1 cellular context compared by ENCODE assay signal in the genomic region with DNA sequence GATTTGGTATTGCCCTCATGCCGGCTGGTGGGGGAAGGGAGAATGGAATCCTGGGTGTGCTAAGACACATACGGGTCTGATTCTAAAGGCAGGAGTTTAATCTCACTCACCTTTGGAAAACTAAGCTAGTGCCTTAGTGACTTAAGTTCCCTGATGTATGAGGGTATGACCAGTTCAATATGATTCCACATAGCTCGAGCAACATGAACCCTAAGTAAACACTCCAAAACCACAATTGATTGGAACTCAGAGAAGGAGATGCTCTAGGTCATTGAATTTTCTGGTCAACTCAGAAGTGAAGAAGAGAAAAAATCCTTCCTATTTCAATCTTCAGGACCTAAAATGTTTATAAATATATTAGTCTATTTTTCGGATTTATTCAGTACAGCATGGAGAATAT.
TF ChIP-seq lines count a peak whose summit lies in the region.

No MANE protein-coding gene starts in this region.

TF ChIP-seq in GM23338, 12 proteins besides CTCF, POLR2A, EP300 and RAD21 (continued from another document):
- TF ChIP-seq, protein P1, sequence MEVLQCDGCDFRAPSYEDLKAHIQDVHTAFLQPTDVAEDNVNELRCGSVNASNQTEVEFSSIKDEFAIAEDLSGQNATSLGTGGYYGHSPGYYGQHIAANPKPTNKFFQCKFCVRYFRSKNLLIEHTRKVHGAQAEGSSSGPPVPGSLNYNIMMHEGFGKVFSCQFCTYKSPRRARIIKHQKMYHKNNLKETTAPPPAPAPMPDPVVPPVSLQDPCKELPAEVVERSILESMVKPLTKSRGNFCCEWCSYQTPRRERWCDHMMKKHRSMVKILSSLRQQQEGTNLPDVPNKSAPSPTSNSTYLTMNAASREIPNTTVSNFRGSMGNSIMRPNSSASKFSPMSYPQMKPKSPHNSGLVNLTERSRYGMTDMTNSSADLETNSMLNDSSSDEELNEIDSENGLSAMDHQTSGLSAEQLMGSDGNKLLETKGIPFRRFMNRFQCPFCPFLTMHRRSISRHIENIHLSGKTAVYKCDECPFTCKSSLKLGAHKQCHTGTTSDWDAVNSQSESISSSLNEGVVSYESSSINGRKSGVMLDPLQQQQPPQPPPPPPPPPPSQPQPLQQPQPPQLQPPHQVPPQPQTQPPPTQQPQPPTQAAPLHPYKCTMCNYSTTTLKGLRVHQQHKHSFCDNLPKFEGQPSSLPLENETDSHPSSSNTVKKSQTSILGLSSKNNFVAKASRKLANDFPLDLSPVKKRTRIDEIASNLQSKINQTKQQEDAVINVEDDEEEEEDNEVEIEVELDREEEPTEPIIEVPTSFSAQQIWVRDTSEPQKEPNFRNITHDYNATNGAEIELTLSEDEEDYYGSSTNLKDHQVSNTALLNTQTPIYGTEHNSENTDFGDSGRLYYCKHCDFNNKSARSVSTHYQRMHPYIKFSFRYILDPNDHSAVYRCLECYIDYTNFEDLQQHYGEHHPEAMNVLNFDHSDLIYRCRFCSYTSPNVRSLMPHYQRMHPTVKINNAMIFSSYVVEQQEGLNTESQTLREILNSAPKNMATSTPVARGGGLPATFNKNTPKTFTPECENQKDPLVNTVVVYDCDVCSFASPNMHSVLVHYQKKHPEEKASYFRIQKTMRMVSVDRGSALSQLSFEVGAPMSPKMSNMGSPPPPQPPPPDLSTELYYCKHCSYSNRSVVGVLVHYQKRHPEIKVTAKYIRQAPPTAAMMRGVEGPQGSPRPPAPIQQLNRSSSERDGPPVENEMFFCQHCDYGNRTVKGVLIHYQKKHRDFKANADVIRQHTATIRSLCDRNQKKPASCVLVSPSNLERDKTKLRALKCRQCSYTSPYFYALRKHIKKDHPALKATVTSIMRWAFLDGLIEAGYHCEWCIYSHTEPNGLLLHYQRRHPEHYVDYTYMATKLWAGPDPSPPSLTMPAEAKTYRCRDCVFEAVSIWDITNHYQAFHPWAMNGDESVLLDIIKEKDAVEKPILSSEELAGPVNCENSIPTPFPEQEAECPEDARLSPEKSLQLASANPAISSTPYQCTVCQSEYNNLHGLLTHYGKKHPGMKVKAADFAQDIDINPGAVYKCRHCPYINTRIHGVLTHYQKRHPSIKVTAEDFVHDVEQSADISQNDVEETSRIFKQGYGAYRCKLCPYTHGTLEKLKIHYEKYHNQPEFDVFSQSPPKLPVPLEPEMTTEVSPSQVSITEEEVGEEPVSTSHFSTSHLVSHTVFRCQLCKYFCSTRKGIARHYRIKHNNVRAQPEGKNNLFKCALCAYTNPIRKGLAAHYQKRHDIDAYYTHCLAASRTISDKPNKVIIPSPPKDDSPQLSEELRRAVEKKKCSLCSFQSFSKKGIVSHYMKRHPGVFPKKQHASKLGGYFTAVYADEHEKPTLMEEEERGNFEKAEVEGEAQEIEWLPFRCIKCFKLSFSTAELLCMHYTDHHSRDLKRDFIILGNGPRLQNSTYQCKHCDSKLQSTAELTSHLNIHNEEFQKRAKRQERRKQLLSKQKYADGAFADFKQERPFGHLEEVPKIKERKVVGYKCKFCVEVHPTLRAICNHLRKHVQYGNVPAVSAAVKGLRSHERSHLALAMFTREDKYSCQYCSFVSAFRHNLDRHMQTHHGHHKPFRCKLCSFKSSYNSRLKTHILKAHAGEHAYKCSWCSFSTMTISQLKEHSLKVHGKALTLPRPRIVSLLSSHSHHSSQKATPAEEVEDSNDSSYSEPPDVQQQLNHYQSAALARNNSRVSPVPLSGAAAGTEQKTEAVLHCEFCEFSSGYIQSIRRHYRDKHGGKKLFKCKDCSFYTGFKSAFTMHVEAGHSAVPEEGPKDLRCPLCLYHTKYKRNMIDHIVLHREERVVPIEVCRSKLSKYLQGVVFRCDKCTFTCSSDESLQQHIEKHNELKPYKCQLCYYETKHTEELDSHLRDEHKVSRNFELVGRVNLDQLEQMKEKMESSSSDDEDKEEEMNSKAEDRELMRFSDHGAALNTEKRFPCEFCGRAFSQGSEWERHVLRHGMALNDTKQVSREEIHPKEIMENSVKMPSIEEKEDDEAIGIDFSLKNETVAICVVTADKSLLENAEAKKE (CRISPR knock-in tag; IDR thresholded peaks at IDR 0.05) = no peak
- TF ChIP-seq CREB1 (CRISPR knock-in tag; IDR thresholded peaks at IDR 0.05; ENCODE audit: low read depth) (no peak), ZNF331 (CRISPR knock-in tag; IDR thresholded peaks at IDR 0.05; ENCODE audit: low read depth) (no peak), STAT1 (IDR thresholded peaks at IDR 0.05; ENCODE audit: unreplicated experiment) (no peak), JUNB (IDR thresholded peaks at IDR 0.05; ENCODE audit: unreplicated experiment) (no peak)
- TF ChIP-seq, protein P2, sequence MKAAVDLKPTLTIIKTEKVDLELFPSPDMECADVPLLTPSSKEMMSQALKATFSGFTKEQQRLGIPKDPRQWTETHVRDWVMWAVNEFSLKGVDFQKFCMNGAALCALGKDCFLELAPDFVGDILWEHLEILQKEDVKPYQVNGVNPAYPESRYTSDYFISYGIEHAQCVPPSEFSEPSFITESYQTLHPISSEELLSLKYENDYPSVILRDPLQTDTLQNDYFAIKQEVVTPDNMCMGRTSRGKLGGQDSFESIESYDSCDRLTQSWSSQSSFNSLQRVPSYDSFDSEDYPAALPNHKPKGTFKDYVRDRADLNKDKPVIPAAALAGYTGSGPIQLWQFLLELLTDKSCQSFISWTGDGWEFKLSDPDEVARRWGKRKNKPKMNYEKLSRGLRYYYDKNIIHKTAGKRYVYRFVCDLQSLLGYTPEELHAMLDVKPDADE (IDR thresholded peaks at IDR 0.05) = no peak
